8 cellular contexts compared by ENCODE assay signal in the genomic region with DNA sequence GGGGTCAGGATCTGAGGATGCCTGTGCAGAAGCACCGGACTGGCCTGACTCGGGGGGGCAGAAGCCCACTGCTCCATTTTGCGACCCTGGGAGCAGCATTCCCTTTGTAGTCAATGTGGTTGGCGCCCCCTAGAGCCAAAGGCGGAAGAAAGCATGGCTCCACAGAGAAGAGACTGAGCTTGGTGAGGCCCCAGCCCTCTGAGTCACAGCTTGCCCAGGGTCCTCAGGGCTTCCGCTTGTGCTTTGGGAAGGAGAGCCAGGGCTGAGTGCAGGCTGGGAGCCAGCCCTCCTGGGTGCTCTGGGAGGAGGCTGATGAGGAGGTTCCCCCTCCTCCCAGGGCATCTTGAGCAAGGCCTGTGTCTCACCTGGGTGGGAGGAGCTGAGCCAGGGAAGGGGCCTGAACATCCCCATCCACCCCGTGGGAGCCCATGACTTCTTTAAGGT. TPM values are rescaled to one million over a fixed set of nuclear protein-coding genes. Genes with fewer than 3 reads are reported as not detected.
DNase-seq lines count a peak whose midpoint lies in the region; ATAC-seq and TF ChIP-seq lines count a peak whose summit lies in the region.

No MANE protein-coding gene starts in this region.

- peaks cover 26% of the 10 kb centered on the region for H3K4me1 Mint-ChIP-seq in stimulated activated memory B cell treated with anti-CD40 and anti-IgM and Interleukin-4, amounts not matched to agents 10 μg/mL and 1 μg/mL and 100 μg/mL, for 72 hours

- H3K27me3 Mint-ChIP-seq in stimulated activated memory B cell treated with anti-CD40 and anti-IgM and Interleukin-4, amounts not matched to agents 10 μg/mL and 1 μg/mL and 100 μg/mL, for 72 hours = peaks cover 8% of the 10 kb centered on the region

- H3K4me3 ChIP-seq in breast epithelium = no peak overlapping the region

- H3K4me3 Mint-ChIP-seq in stimulated activated memory B cell treated with anti-CD40 and anti-IgM and Interleukin-4, amounts not matched to agents 10 μg/mL and 1 μg/mL and 100 μg/mL, for 72 hours = no peak overlapping the region

- no peak for TF ChIP-seq POLR2A in breast epithelium (IDR thresholded peaks at IDR 0.05)

- DNase-seq in NCI-H748 (lab: John Stamatoyannopoulos, UW; ENCODE audit: unreplicated experiment) = peak; percentile 42
- DNase-seq in NCI-H748 treated with DMSO at 0.1 percent for 48 hours (lab: John Stamatoyannopoulos, UW) = no peak
- DNase-seq in T-helper 2 cell = peak in 3 of 5 experiments; percentile 16 to 41 (median 22)
- peak; percentile 57 to 60 for DNase-seq in breast epithelium (ENCODE audit: low spot score in 2 of 2)
- DNase-seq in left kidney (ENCODE audit: low read depth, low spot score) = peak; percentile 93
- no peak for DNase-seq in NCI-H128 (lab: John Stamatoyannopoulos, UW; ENCODE audit: unreplicated experiment)

- intact Hi-C loops in breast epithelium (cut with DNase I; ENCODE audit: low total_unique reads) = no loop called here

- no peaks in the 10 kb centered on the region for H3K9me3 Mint-ChIP-seq in stimulated activated memory B cell treated with anti-CD40 and anti-IgM and Interleukin-4, amounts not matched to agents 10 μg/mL and 1 μg/mL and 100 μg/mL, for 72 hours

- H3K36me3 ChIP-seq in KOPT-K1 (ENCODE audit: insufficient read depth, low read length) = no peaks in the 10 kb centered on the region
- H3K36me3 ChIP-seq in breast epithelium = no peaks in the 10 kb centered on the region

- no peaks in the 10 kb centered on the region for H3K27me3 ChIP-seq in breast epithelium

- TF ChIP-seq CTCF in breast epithelium (IDR thresholded peaks at IDR 0.05) = peak; percentile 10 to 53 (median 37)

- peak; percentile 51 for ATAC-seq in stimulated activated memory B cell treated with anti-CD40 and anti-IgM and Interleukin-4, amounts not matched to agents 10 μg/mL and 1 μg/mL and 100 μg/mL, for 72 hours

- H3K9me3 ChIP-seq in KOPT-K1 (ENCODE audit: insufficient read depth, low read length, poor library complexity, severe bottlenecking) = no peaks in the 10 kb centered on the region
- H3K9me3 ChIP-seq in breast epithelium = no peaks in the 10 kb centered on the region

- H3K27ac Mint-ChIP-seq in stimulated activated memory B cell treated with anti-CD40 and anti-IgM and Interleukin-4, amounts not matched to agents 10 μg/mL and 1 μg/mL and 100 μg/mL, for 72 hours = peak overlapping the region; percentile 31

- peak overlapping the region; percentile 83 for H3K27ac ChIP-seq in KOPT-K1 (ENCODE audit: low read depth, low read length, poor library complexity, severe bottlenecking)
- no peak overlapping the region for H3K27ac ChIP-seq in breast epithelium

- no peaks in the 10 kb centered on the region for H3K36me3 Mint-ChIP-seq in stimulated activated memory B cell treated with anti-CD40 and anti-IgM and Interleukin-4, amounts not matched to agents 10 μg/mL and 1 μg/mL and 100 μg/mL, for 72 hours

- H3K4me1 ChIP-seq in breast epithelium = no peaks in the 10 kb centered on the region

RNA-seq across cellular contexts. Expression of a gene that starts 5.5 kb away (rescaled TPM):
- 10 to 100 TPM; 19.0 to 47.9 (median 45.1) TPM for total RNA-seq in breast epithelium

RNA-seq across cellular contexts. Expression of a gene that starts 20.9 kb away (rescaled TPM):
- total RNA-seq in breast epithelium = 10 to 100 TPM; 14.2 to 23.9 (median 22.3) TPM

RNA-seq across cellular contexts. Expression of a gene that starts 50.5 kb away (rescaled TPM):
- 100 to 1,000 TPM in 1 of 3 donors, 10 to 100 TPM in 2; 29.3 to 193 (median 38.3) TPM for total RNA-seq in breast epithelium

Comparison
In these comparisons a context has a peak if more than half of its experiments do, and no peak if none do; other contexts are left out.
1. DNase-seq: peak in NCI-H748 (single experiment), T-helper 2 cell (3 of 5), breast epithelium (2 of 2) and left kidney (single experiment); none in NCI-H748 treated with DMSO at 0.1 percent for 48 hours (single experiment) and NCI-H128 (single experiment).